In genomic region chr15:55879181-55879580, GRCh38 we compare ENCODE assay signal across 23 cellular contexts.
"Had no signal": no experiment of that assay in that cellular context is flagged by ENCODE, and none has a peak within 500 bp of the region (broad histone marks: within the 10 kb centered on the region; RNA-seq: fewer than 3 reads in every experiment).

No MANE protein-coding gene starts in this region.

- DNase-seq: activated CD4-positive, alpha-beta T cell treated with anti-CD3 and anti-CD28 coated beads, Interleukin-2, amount 10 ng/mL, durations not matched to agents 7 days and 5 days; activated CD4-positive, CD25-positive, alpha-beta regulatory T cell; activated CD8-positive, alpha-beta memory T cell treated with anti-CD3 and anti-CD28 coated beads, Interleukin-2, amount 50 U/mL, for 4 hours; activated naive CD4-positive, alpha-beta T cell treated with anti-CD3 and anti-CD28 coated beads, Interleukin-2, amount 10 ng/mL, durations not matched to agents 7 days and 5 days; activated naive CD8-positive, alpha-beta T cell treated with anti-CD3 and anti-CD28 coated beads, Interleukin-2, amount 50 U/mL, for 24 hours; activated T-cell treated with anti-CD3 and anti-CD28 coated beads, Interleukin-2, amount 50 U/mL, for 4 hours; aorta; cortex of kidney; effector CD4-positive, alpha-beta T cell; head of caudate nucleus; right lobe of liver; stimulated activated CD4-positive, alpha-beta T cell treated with anti-CD3 and anti-CD28 coated beads, Interleukin-4, amount 100 ng/mL, for 24 hours; stomach; testis had no signal

- H3K9me3 ChIP-seq: breast epithelium, neutrophil, right lobe of liver, stomach, testis had no signal

- ATAC-seq: activated naive CD8-positive, alpha-beta T cell treated with anti-CD3 and anti-CD28 coated beads, Interleukin-2, amount 50 U/mL, for 24 hours; activated T-cell treated with anti-CD3 and anti-CD28 coated beads, Interleukin-2, amount 50 U/mL, for 4 hours; esophagus mucosa; natural killer cell treated with Interleukin-12 subunit alpha and Interleukin-12 subunit beta and Interleukin-15 and Interleukin-18, amount 100 ng/mL, for 72 hours; right lobe of liver; stimulated activated effector memory CD8-positive, alpha-beta T cell treated with anti-CD3 and anti-CD28 coated beads, Interleukin-12 subunit alpha, Interleukin-12 subunit beta, amount 100 ng/mL, for 72 hours had no signal

- H3K4me1 Mint-ChIP-seq: activated CD4-positive, alpha-beta T cell treated with anti-CD3 and anti-CD28 coated beads, Interleukin-2, amount 10 ng/mL, durations not matched to agents 7 days and 5 days; activated naive CD4-positive, alpha-beta T cell treated with anti-CD3 and anti-CD28 coated beads, Interleukin-2, amount 10 ng/mL, durations not matched to agents 7 days and 5 days; activated naive CD8-positive, alpha-beta T cell treated with anti-CD3 and anti-CD28 coated beads, Interleukin-2, amount 50 U/mL, for 24 hours; stimulated activated effector memory CD8-positive, alpha-beta T cell treated with anti-CD3 and anti-CD28 coated beads, Interleukin-12 subunit alpha, Interleukin-12 subunit beta, amount 100 ng/mL, for 72 hours had no signal

- H3K4me3 ChIP-seq: breast epithelium, lung, right lobe of liver, smooth muscle cell, stomach, testis had no signal

- H3K36me3 Mint-ChIP-seq: activated naive CD4-positive, alpha-beta T cell treated with anti-CD3 and anti-CD28 coated beads, Interleukin-2, amount 10 ng/mL, durations not matched to agents 7 days and 5 days; natural killer cell treated with Interleukin-12 subunit alpha and Interleukin-12 subunit beta and Interleukin-15 and Interleukin-18, amount 100 ng/mL, for 72 hours; stimulated activated effector memory CD8-positive, alpha-beta T cell treated with anti-CD3 and anti-CD28 coated beads, Interleukin-12 subunit alpha, Interleukin-12 subunit beta, amount 100 ng/mL, for 72 hours; type B pancreatic cell had no signal

- H3K27me3 Mint-ChIP-seq: activated CD4-positive, alpha-beta T cell treated with anti-CD3 and anti-CD28 coated beads, Interleukin-2, amount 10 ng/mL, durations not matched to agents 7 days and 5 days; activated naive CD4-positive, alpha-beta T cell treated with anti-CD3 and anti-CD28 coated beads, Interleukin-2, amount 10 ng/mL, durations not matched to agents 7 days and 5 days; natural killer cell treated with Interleukin-12 subunit alpha and Interleukin-12 subunit beta and Interleukin-15 and Interleukin-18, amount 100 ng/mL, for 72 hours; type B pancreatic cell had no signal

- H3K27ac Mint-ChIP-seq: activated CD4-positive, alpha-beta T cell treated with anti-CD3 and anti-CD28 coated beads, Interleukin-2, amount 10 ng/mL, durations not matched to agents 7 days and 5 days; activated naive CD4-positive, alpha-beta T cell treated with anti-CD3 and anti-CD28 coated beads, Interleukin-2, amount 10 ng/mL, durations not matched to agents 7 days and 5 days; activated naive CD8-positive, alpha-beta T cell treated with anti-CD3 and anti-CD28 coated beads, Interleukin-2, amount 50 U/mL, for 24 hours; natural killer cell treated with Interleukin-12 subunit alpha and Interleukin-12 subunit beta and Interleukin-15 and Interleukin-18, amount 100 ng/mL, for 72 hours; stimulated activated effector memory CD8-positive, alpha-beta T cell treated with anti-CD3 and anti-CD28 coated beads, Interleukin-12 subunit alpha, Interleukin-12 subunit beta, amount 100 ng/mL, for 72 hours; T-helper 2 cell treated with Interferon-gamma antibody and Interleukin-4, amounts not matched to agents 5 μg/mL and 100 μg/mL, for 36 hours; type B pancreatic cell had no signal

- H3K4me3 Mint-ChIP-seq: activated CD4-positive, alpha-beta T cell treated with anti-CD3 and anti-CD28 coated beads, Interleukin-2, amount 10 ng/mL, durations not matched to agents 7 days and 5 days; activated naive CD4-positive, alpha-beta T cell treated with anti-CD3 and anti-CD28 coated beads, Interleukin-2, amount 10 ng/mL, durations not matched to agents 7 days and 5 days; activated naive CD8-positive, alpha-beta T cell treated with anti-CD3 and anti-CD28 coated beads, Interleukin-2, amount 50 U/mL, for 24 hours; activated T-cell treated with anti-CD3 and anti-CD28 coated beads, Interleukin-2, amount 50 U/mL, for 4 hours; natural killer cell treated with Interleukin-12 subunit alpha and Interleukin-12 subunit beta and Interleukin-15 and Interleukin-18, amount 100 ng/mL, for 72 hours; stimulated activated effector memory CD8-positive, alpha-beta T cell treated with anti-CD3 and anti-CD28 coated beads, Interleukin-12 subunit alpha, Interleukin-12 subunit beta, amount 100 ng/mL, for 72 hours; T-helper 2 cell treated with Interferon-gamma antibody and Interleukin-4, amounts not matched to agents 5 μg/mL and 100 μg/mL, for 36 hours; type B pancreatic cell had no signal
